ENCODE assay signal across 8 cellular contexts in genomic region chr10:102612964-102613275, GRCh38. TPM values are rescaled to one million over a fixed set of nuclear protein-coding genes. Genes with fewer than 3 reads are reported as not detected.
DNase-seq lines count a peak whose midpoint lies in the region; TF ChIP-seq lines count a peak whose summit lies in the region.
"Had no signal": no experiment of that assay in that cellular context is flagged by ENCODE, and none has a peak within 500 bp of the region (broad histone marks: within the 10 kb centered on the region; RNA-seq: fewer than 3 reads in every experiment).

No MANE protein-coding gene starts in this region.

- H3K36me3 ChIP-seq in A673 (ENCODE audit: insufficient read depth, low read length, poor library complexity, severe bottlenecking), result peaks cover 5% of the 10 kb centered on the region

- peak overlapping the region; percentile 4 for H3K27ac ChIP-seq in temporal lobe (ENCODE audit: low read depth, low read length)
- no peak overlapping the region for H3K27ac ChIP-seq in A673 (ENCODE audit: low read depth, low read length, poor library complexity, severe bottlenecking)
- H3K27ac ChIP-seq in coronary artery, result peak overlapping the region in 1 of 2 donors; percentile 65
- H3K27ac ChIP-seq: KMS-11 had no signal

- BruUV-seq in A673 (replicated peaks; lab: Mats Ljungman, UMichigan), result no TSS peak

- H3K9me3 ChIP-seq in A673 (ENCODE audit: low read depth, low read length, poor library complexity, severe bottlenecking), result no peaks in the 10 kb centered on the region

- H3K9me3 Mint-ChIP-seq in activated naive CD8-positive, alpha-beta T cell treated with anti-CD3 and anti-CD28 coated beads for 36 hours, result no peaks in the 10 kb centered on the region
- H3K9me3 Mint-ChIP-seq in nephron, result no peaks in the 10 kb centered on the region

- peak overlapping the region; percentile 95 for H3K27ac Mint-ChIP-seq in activated naive CD8-positive, alpha-beta T cell treated with anti-CD3 and anti-CD28 coated beads for 36 hours
- H3K27ac Mint-ChIP-seq in nephron, result peak overlapping the region; percentile 51 to 58 (median 52)

- peaks cover 35% of the 10 kb centered on the region for H3K4me1 Mint-ChIP-seq in activated naive CD8-positive, alpha-beta T cell treated with anti-CD3 and anti-CD28 coated beads for 36 hours
- peaks cover 45% of the 10 kb centered on the region for H3K4me1 Mint-ChIP-seq in nephron

- H3K4me1 ChIP-seq in A673 (ENCODE audit: insufficient read depth, low read length, poor library complexity, severe bottlenecking), result no peaks in the 10 kb centered on the region

- TF ChIP-seq CTCF in nephron (IDR thresholded peaks at IDR 0.05; ENCODE audit: unreplicated experiment in 3 of 3) (no peak), A673 (conservative IDR thresholded peaks at IDR 0.05; ENCODE audit: low read depth, low read length) (no peak), coronary artery (IDR thresholded peaks at IDR 0.05) (no peak)

- peaks cover 2% of the 10 kb centered on the region for H3K36me3 Mint-ChIP-seq in activated naive CD8-positive, alpha-beta T cell treated with anti-CD3 and anti-CD28 coated beads for 36 hours
- peaks cover 45% of the 10 kb centered on the region for H3K36me3 Mint-ChIP-seq in nephron (ENCODE audit: low read depth)

- peak; percentile 70 for DNase-seq in activated CD4-positive, alpha-beta T cell treated with anti-CD3 and anti-CD28 coated beads for 48 hours
- peak; percentile 66 for DNase-seq in activated naive CD8-positive, alpha-beta T cell treated with anti-CD3 and anti-CD28 coated beads for 36 hours
- no peak for DNase-seq in A673 (ENCODE audit: low spot score)
- no peak for DNase-seq in coronary artery (ENCODE audit: low spot score)
- DNase-seq in superior temporal gyrus (ENCODE audit: extremely low spot score), result no peak

- POLR2A ChIA-PET in A673 (lab: Charles Lee; ENCODE audit: low non-redundant PET), result no interaction called here

- CTCF ChIA-PET in A673 (lab: Charles Lee), result no interaction called here

- H3K4me3 ChIP-seq in A673 (ENCODE audit: low read depth, low read length, poor library complexity, severe bottlenecking) (no peak overlapping the region), coronary artery (no peak overlapping the region)

- H3K4me3 Mint-ChIP-seq in activated naive CD8-positive, alpha-beta T cell treated with anti-CD3 and anti-CD28 coated beads for 36 hours, result peak overlapping the region; percentile 53
- no peak overlapping the region for H3K4me3 Mint-ChIP-seq in nephron

- intact Hi-C loops in A673 (cut with micrococcal nuclease; ENCODE audit: unreplicated experiment), result no loop called here

- H3K27me3 Mint-ChIP-seq in activated naive CD8-positive, alpha-beta T cell treated with anti-CD3 and anti-CD28 coated beads for 36 hours, result no peaks in the 10 kb centered on the region
- no peaks in the 10 kb centered on the region for H3K27me3 Mint-ChIP-seq in nephron (ENCODE audit: low read depth)

- no peaks in the 10 kb centered on the region for H3K27me3 ChIP-seq in A673 (replicated peaks; ENCODE audit: insufficient read depth, low read depth, low read length, poor library complexity)

RNA-seq across cellular contexts. Expression of gene TRIM8, which starts 31.4 kb away (rescaled TPM):
- total RNA-seq in activated naive CD8-positive, alpha-beta T cell treated with anti-CD3 and anti-CD28 coated beads for 36 hours, result 10 to 100 TPM; 40.4 to 41.8 TPM
- 27.0 TPM for total RNA-seq in temporal lobe
- 29.4 and 32.0 TPM in 2 replicates for total RNA-seq in A673 (2021)

Comparison
In these comparisons a context has a peak if more than half of its experiments do, and no peak if none do; other contexts are left out.
1. DNase-seq: peak in activated CD4-positive, alpha-beta T cell treated with anti-CD3 and anti-CD28 coated beads for 48 hours (single experiment) and activated naive CD8-positive, alpha-beta T cell treated with anti-CD3 and anti-CD28 coated beads for 36 hours (single experiment); none in A673 (single experiment), coronary artery (single experiment) and superior temporal gyrus (single experiment).